In genomic region chr5:5371005-5371404, GRCh38 we compare ENCODE assay signal across 19 cellular contexts. TPM values are rescaled to one million over a fixed set of nuclear protein-coding genes. Genes with fewer than 3 reads are reported as not detected.
DNase-seq lines count a peak whose midpoint lies in the region; ATAC-seq and TF ChIP-seq lines count a peak whose summit lies in the region.
"Had no signal": no experiment of that assay in that cellular context is flagged by ENCODE, and none has a peak within 500 bp of the region (broad histone marks: within the 10 kb centered on the region; RNA-seq: fewer than 3 reads in every experiment).

No MANE protein-coding gene starts in this region.

- H3K36me3 ChIP-seq in BLaER1 = no peaks in the 10 kb centered on the region
- no peaks in the 10 kb centered on the region for H3K36me3 ChIP-seq in HEK293 (ENCODE audit: control insufficient read depth in 2 of 2, insufficient read depth in 1 of 2, low read length in 2 of 2)
- no peaks in the 10 kb centered on the region for H3K36me3 ChIP-seq in PC-3 (ENCODE audit: low read depth, low read length)

- DNase-seq in PC-3 = peak; percentile 61
- no peak for DNase-seq in activated CD8-positive, alpha-beta memory T cell treated with anti-CD3 and anti-CD28 coated beads for 24 hours
- DNase-seq in SHP77 (lab: John Stamatoyannopoulos, UW) = no peak
- no peak for DNase-seq in NCI-H526 (lab: John Stamatoyannopoulos, UW)
- DNase-seq: AML-193; Caco-2; Calu3; CD4-positive, alpha-beta T cell; CD8-positive, alpha-beta T cell; DMS79; DND-41; EL; GDM1 had no signal

- H3K27me3 ChIP-seq in BLaER1 = no peaks in the 10 kb centered on the region
- no peaks in the 10 kb centered on the region for H3K27me3 ChIP-seq in PC-3 (ENCODE audit: low read length)

- BruUV-seq in PC-3 (replicated peaks; lab: Mats Ljungman, UMichigan) = no TSS peak

- H3K4me2 ChIP-seq in BLaER1 = peak overlapping the region; percentile 61
- H3K4me2 ChIP-seq in PC-3 (ENCODE audit: low read length) = no peak overlapping the region
- H3K4me2 ChIP-seq: A549 had no signal

- H3K4me3 ChIP-seq in BLaER1 (no peak overlapping the region), HEK293 (ENCODE audit: low read depth, low read length) (no peak overlapping the region), PC-3 (ENCODE audit: low read length) (no peak overlapping the region)
- H3K4me3 ChIP-seq: A549, GM12878 had no signal

- no peak for TF ChIP-seq CTCF in HEK293 (tag by site-specific recombination; IDR thresholded peaks at IDR 0.05)
- no peak for TF ChIP-seq CTCF in PC-3 (conservative IDR thresholded peaks at IDR 0.05; ENCODE audit: low read depth, low read length)

- H3K9ac ChIP-seq in BLaER1 (no peak overlapping the region), PC-3 (ENCODE audit: low read length) (no peak overlapping the region)

- peaks cover 43% of the 10 kb centered on the region for H3K4me1 ChIP-seq in BLaER1
- H3K4me1 ChIP-seq in HEK293 (ENCODE audit: control insufficient read depth, insufficient read depth, low read length) = peaks cover 6% of the 10 kb centered on the region
- peaks cover 19% of the 10 kb centered on the region for H3K4me1 ChIP-seq in PC-3 (ENCODE audit: insufficient read depth, low read length)
- H3K4me1 ChIP-seq: A549, Caco-2 had no signal

- POLR2A ChIA-PET in HEK293 (lab: Yijun Ruan, JAX) = interaction anchor here (0.7 kb wide), 1 partner anchor 266 kb away, joined by 4 read pairs; no protein-coding TSS in a partner anchor
- POLR2A ChIA-PET in PC-3 (lab: Charles Lee; ENCODE audit: unreplicated experiment) = interaction anchor here (0.6 kb wide), 1 partner anchor 231 kb away, joined by 3 read pairs; the partner anchor contains the start of gene ADAMTS16

- H4K20me1 ChIP-seq in BLaER1 (no peaks in the 10 kb centered on the region), PC-3 (ENCODE audit: low read length) (no peaks in the 10 kb centered on the region)

- ATAC-seq in PC-3 = peak; percentile 71
- ATAC-seq: A549; CD8-positive, alpha-beta T cell; GM12878 had no signal

- no peaks in the 10 kb centered on the region for H3K9me2 ChIP-seq in PC-3 (replicated peaks; ENCODE audit: low read length)

- H3F3A ChIP-seq in PC-3 (ENCODE audit: low read length, unreplicated experiment) = no peaks in the 10 kb centered on the region

- H3K79me2 ChIP-seq in PC-3 (ENCODE audit: low read length) = no peaks in the 10 kb centered on the region

- H3K27ac ChIP-seq in BLaER1 (no peak overlapping the region), HEK293 (ENCODE audit: extremely low read depth, low read depth, low read length) (no peak overlapping the region), PC-3 (ENCODE audit: low read length) (no peak overlapping the region)
- H3K27ac ChIP-seq: 22Rv1, A549, C4-2B had no signal

- intact Hi-C loops in PC-3 (cut with micrococcal nuclease) = no loop called here

- CTCF ChIA-PET in HEK293 (lab: Yijun Ruan, JAX) = interaction anchor here (0.7 to 0.8 kb wide), 2 partner anchors 14 to 231 kb away, joined by 3 to 4 read pairs; partner anchors contain the start of gene ADAMTS16
- CTCF ChIA-PET in PC-3 (lab: Charles Lee) = no interaction called here

- H3K9me3 ChIP-seq in BLaER1 (no peaks in the 10 kb centered on the region), HEK293 (ENCODE audit: control insufficient read depth, insufficient read depth, low read depth, low read length) (no peaks in the 10 kb centered on the region), PC-3 (ENCODE audit: low read length) (no peaks in the 10 kb centered on the region)
- H3K9me3 ChIP-seq: A549, Caco-2 had no signal

- H2AFZ ChIP-seq in PC-3 (ENCODE audit: low read length) = no peak overlapping the region

TF ChIP-seq in HEK293, 187 proteins besides CTCF, POLR2A, EP300 and RAD21:
- TF ChIP-seq ZNF302 (tag by site-specific recombination; IDR thresholded peaks at IDR 0.05; ENCODE audit: low read depth) (no peak), ZNF561 (tag by site-specific recombination; IDR thresholded peaks at IDR 0.05; ENCODE audit: borderline replicate concordance) (no peak), KLF1 (tag by site-specific recombination; IDR thresholded peaks at IDR 0.05) (no peak), ZEB2 (tag by site-specific recombination; IDR thresholded peaks at IDR 0.05) (no peak), ZNF433 (tag by site-specific recombination; IDR thresholded peaks at IDR 0.05; ENCODE audit: low read depth) (no peak), ZNF600 (tag by site-specific recombination; IDR thresholded peaks at IDR 0.05) (0 out of 2 replicates have a peak, but pooled peaks have one; percentile 12), ZNF639 (tag by site-specific recombination; IDR thresholded peaks at IDR 0.05) (no peak), ZNF521 (tag by site-specific recombination; IDR thresholded peaks at IDR 0.05) (no peak), GLIS2 (tag by site-specific recombination; IDR thresholded peaks at IDR 0.05) (no peak)

RNA-seq across cellular contexts. Expression of gene ICE1, which starts 51.5 kb away (rescaled TPM):
- total RNA-seq in PC-3 (2014; rRNA removed) = 21.9 and 23.8 TPM in 2 replicates
